ENCODE assay signal across 1 cellular context in genomic region chr12:130875193-130875592, GRCh38.
TF ChIP-seq lines count a peak whose summit lies in the region.

No MANE protein-coding gene starts in this region.

TF ChIP-seq in K562, 482 proteins besides CTCF, POLR2A, EP300 and RAD21:
- TF ChIP-seq RUNX1 (IDR thresholded peaks at IDR 0.05; ENCODE audit: low read depth) (no peak), RBFOX2 (IDR thresholded peaks at IDR 0.05; ENCODE audit: low read depth, low read length) (0 out of 2 replicates have a peak, but pooled peaks have one; percentile 28), CHCHD3 (CRISPR knock-in tag; IDR thresholded peaks at IDR 0.05) (no peak), ZNF121 (CRISPR knock-in tag; conservative IDR thresholded peaks at IDR 0.05) (peak; percentile 83), RBM14 (IDR thresholded peaks at IDR 0.05; ENCODE audit: borderline replicate concordance, insufficient read depth, low read depth, low read length) (no peak), HSF4 (CRISPR knock-in tag; IDR thresholded peaks at IDR 0.05; ENCODE audit: borderline replicate concordance) (no peak), NCOA1 (IDR thresholded peaks at IDR 0.05; ENCODE audit: low read depth) (no peak), ZNF639 (CRISPR knock-in tag; conservative IDR thresholded peaks at IDR 0.05 in 1 of 2, IDR thresholded peaks at IDR 0.05 in 1 of 2) (no peak), ZNF77 (CRISPR knock-in tag; IDR thresholded peaks at IDR 0.05) (no peak)
- TF ChIP-seq, protein P1, sequence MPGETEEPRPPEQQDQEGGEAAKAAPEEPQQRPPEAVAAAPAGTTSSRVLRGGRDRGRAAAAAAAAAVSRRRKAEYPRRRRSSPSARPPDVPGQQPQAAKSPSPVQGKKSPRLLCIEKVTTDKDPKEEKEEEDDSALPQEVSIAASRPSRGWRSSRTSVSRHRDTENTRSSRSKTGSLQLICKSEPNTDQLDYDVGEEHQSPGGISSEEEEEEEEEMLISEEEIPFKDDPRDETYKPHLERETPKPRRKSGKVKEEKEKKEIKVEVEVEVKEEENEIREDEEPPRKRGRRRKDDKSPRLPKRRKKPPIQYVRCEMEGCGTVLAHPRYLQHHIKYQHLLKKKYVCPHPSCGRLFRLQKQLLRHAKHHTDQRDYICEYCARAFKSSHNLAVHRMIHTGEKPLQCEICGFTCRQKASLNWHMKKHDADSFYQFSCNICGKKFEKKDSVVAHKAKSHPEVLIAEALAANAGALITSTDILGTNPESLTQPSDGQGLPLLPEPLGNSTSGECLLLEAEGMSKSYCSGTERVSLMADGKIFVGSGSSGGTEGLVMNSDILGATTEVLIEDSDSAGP (CRISPR knock-in tag; IDR thresholded peaks at IDR 0.05): no peak
